ENCODE assay signal across 10 cellular contexts in the genomic region with DNA sequence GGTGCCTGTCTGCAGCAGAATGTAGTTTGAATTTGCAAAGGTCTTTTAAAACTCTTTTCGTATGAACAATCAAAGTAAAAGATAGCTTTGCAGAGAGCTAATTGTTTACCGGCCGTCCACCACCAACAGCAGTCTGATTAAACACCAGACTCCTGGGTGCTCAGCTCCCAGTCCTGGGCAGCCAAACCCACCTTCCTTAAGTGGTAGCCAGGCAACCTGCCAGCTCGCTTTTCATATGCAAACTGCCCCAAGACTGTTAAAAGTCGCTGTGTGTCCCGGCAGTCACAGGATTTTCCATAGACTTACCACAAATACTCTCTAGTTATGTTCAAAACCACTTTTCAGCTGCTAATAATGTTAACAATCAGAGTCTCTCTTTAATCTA.
DNase-seq lines count a peak whose midpoint lies in the region; ATAC-seq and FAIRE-seq lines count a peak whose summit lies in the region.
"Had no signal": no experiment of that assay in that cellular context is flagged by ENCODE, and none has a peak within 500 bp of the region (broad histone marks: within the 10 kb centered on the region; RNA-seq: fewer than 3 reads in every experiment).

No MANE protein-coding gene starts in this region.

- peak; percentile 59 for DNase-seq in adipocyte (ENCODE audit: low read depth)
- peak; percentile 26 for DNase-seq in inferior parietal cortex (ENCODE audit: extremely low spot score)
- no peak for DNase-seq in stimulated activated effector memory CD8-positive, alpha-beta T cell treated with anti-CD3 and anti-CD28 coated beads, Interleukin-12 subunit alpha, Interleukin-12 subunit beta, amount 100 ng/mL, for 72 hours (ENCODE audit: low spot score in 2 of 2)
- no peak for DNase-seq in HTR-8/SVneo (ENCODE audit: insufficient read length, low spot score)
- DNase-seq in dedifferentiated amniotic fluid mesenchymal stem cell (ENCODE audit: extremely low spot score) = no peak
- DNase-seq in Kasumi-1 (lab: John Stamatoyannopoulos, UW) = no peak
- DNase-seq: small intestine had no signal

- H3K27me3 ChIP-seq in HUES48 (ENCODE audit: control insufficient read depth, insufficient read depth, low read length) (peaks cover 24% of the 10 kb centered on the region), adipocyte (replicated peaks; ENCODE audit: control insufficient read depth, insufficient read depth, low read length) (no peaks in the 10 kb centered on the region)

- no peak overlapping the region for H3K27ac Mint-ChIP-seq in stimulated activated effector memory CD8-positive, alpha-beta T cell treated with anti-CD3 and anti-CD28 coated beads, Interleukin-12 subunit alpha, Interleukin-12 subunit beta, amount 100 ng/mL, for 72 hours

- H3K36me3 Mint-ChIP-seq in stimulated activated effector memory CD8-positive, alpha-beta T cell treated with anti-CD3 and anti-CD28 coated beads, Interleukin-12 subunit alpha, Interleukin-12 subunit beta, amount 100 ng/mL, for 72 hours = no peaks in the 10 kb centered on the region

- no peaks in the 10 kb centered on the region for H3K9me3 Mint-ChIP-seq in stimulated activated effector memory CD8-positive, alpha-beta T cell treated with anti-CD3 and anti-CD28 coated beads, Interleukin-12 subunit alpha, Interleukin-12 subunit beta, amount 100 ng/mL, for 72 hours

- H3K4me1 Mint-ChIP-seq in stimulated activated effector memory CD8-positive, alpha-beta T cell treated with anti-CD3 and anti-CD28 coated beads, Interleukin-12 subunit alpha, Interleukin-12 subunit beta, amount 100 ng/mL, for 72 hours = peaks cover 25% of the 10 kb centered on the region

- H3K4me1 ChIP-seq in HUES48 (ENCODE audit: control insufficient read depth, insufficient read depth, low read length) (peaks cover 43% of the 10 kb centered on the region), adipocyte (ENCODE audit: control insufficient read depth, insufficient read depth, low read length) (peaks cover 23% of the 10 kb centered on the region)

- peak overlapping the region; percentile 31 for H3K4me3 Mint-ChIP-seq in stimulated activated effector memory CD8-positive, alpha-beta T cell treated with anti-CD3 and anti-CD28 coated beads, Interleukin-12 subunit alpha, Interleukin-12 subunit beta, amount 100 ng/mL, for 72 hours

- H3K9ac ChIP-seq in HUES48 (ENCODE audit: low read depth, low read length) (no peak overlapping the region), adipocyte (ENCODE audit: low read length) (peak overlapping the region; percentile 93)

- no peak for FAIRE-seq in HTR-8/SVneo (lab: Jason Lieb, UNC)
- FAIRE-seq: colon, small intestine had no signal

- no peak for ATAC-seq in stimulated activated effector memory CD8-positive, alpha-beta T cell treated with anti-CD3 and anti-CD28 coated beads, Interleukin-12 subunit alpha, Interleukin-12 subunit beta, amount 100 ng/mL, for 72 hours
- ATAC-seq in GM21360 (IDR thresholded peaks at IDR 0.05; ENCODE audit: unreplicated experiment) = no peak

- H3K36me3 ChIP-seq in HUES48 (ENCODE audit: control insufficient read depth, insufficient read depth, low read length) = peaks cover 9% of the 10 kb centered on the region; the same call in 1 of the 2 replicates
- H3K36me3 ChIP-seq in adipocyte (ENCODE audit: control insufficient read depth, insufficient read depth, low read length, severe bottlenecking) = peaks cover 24% of the 10 kb centered on the region

- no peaks in the 10 kb centered on the region for H3K9me3 ChIP-seq in HUES48 (ENCODE audit: control insufficient read depth, insufficient read depth, low read length)
- H3K9me3 ChIP-seq in adipocyte (ENCODE audit: control insufficient read depth, low read length) = no peaks in the 10 kb centered on the region

- H3K4me3 ChIP-seq in HUES48 (ENCODE audit: low read depth, low read length) = peak overlapping the region; percentile 69
- H3K4me3 ChIP-seq in adipocyte (ENCODE audit: low read length) = peak overlapping the region; percentile 93

- peak overlapping the region; percentile 52 for H3K27ac ChIP-seq in HUES48 (ENCODE audit: low read depth, low read length)

Comparison
In these comparisons a context has a peak if more than half of its experiments do, and no peak if none do; other contexts are left out.
1. DNase-seq: peak in adipocyte (single experiment) and inferior parietal cortex (single experiment); none in stimulated activated effector memory CD8-positive, alpha-beta T cell treated with anti-CD3 and anti-CD28 coated beads, Interleukin-12 subunit alpha, Interleukin-12 subunit beta, amount 100 ng/mL, for 72 hours (0 of 2), HTR-8/SVneo (single experiment), dedifferentiated amniotic fluid mesenchymal stem cell (single experiment) and Kasumi-1 (0 of 2).